ENCODE assay signal across 8 cellular contexts in genomic region chr10:87850742-87851205, GRCh38. TPM values are rescaled to one million over a fixed set of nuclear protein-coding genes. Genes with fewer than 3 reads are reported as not detected.
A peak's percentile ranks its signal among the peaks of the same experiment; 100 is the strongest.
DNase-seq lines count a peak whose midpoint lies in the region; ATAC-seq and TF ChIP-seq lines count a peak whose summit lies in the region.

No MANE protein-coding gene starts in this region.

- H3K27ac ChIP-seq in dorsolateral prefrontal cortex: no peak overlapping the region

- no peak overlapping the region for H3K27ac Mint-ChIP-seq in activated CD4-positive, alpha-beta T cell treated with anti-CD3 and anti-CD28 coated beads for 36 hours
- no peak overlapping the region for H3K27ac Mint-ChIP-seq in memory B cell

- H3K27me3 Mint-ChIP-seq in activated CD4-positive, alpha-beta T cell treated with anti-CD3 and anti-CD28 coated beads for 36 hours: peaks cover 2% of the 10 kb centered on the region
- H3K27me3 Mint-ChIP-seq in memory B cell: no peaks in the 10 kb centered on the region

- POLR2A ChIA-PET in AG04449 (lab: Yijun Ruan, JAX): interaction anchor here (0.7 kb wide), 1 partner anchor 431 kb away, joined by 3 read pairs; no protein-coding TSS in a partner anchor
- POLR2A ChIA-PET in activated CD4-positive, alpha-beta T cell treated with anti-CD3 and anti-CD28 coated beads for 36 hours (lab: Charles Lee): no interaction called here

- H3K4me1 Mint-ChIP-seq in activated CD4-positive, alpha-beta T cell treated with anti-CD3 and anti-CD28 coated beads for 36 hours: peaks cover 14% of the 10 kb centered on the region
- peaks cover 2% of the 10 kb centered on the region for H3K4me1 Mint-ChIP-seq in memory B cell

- H3K4me3 Mint-ChIP-seq in activated CD4-positive, alpha-beta T cell treated with anti-CD3 and anti-CD28 coated beads for 36 hours: no peak overlapping the region
- H3K4me3 Mint-ChIP-seq in memory B cell: no peak overlapping the region

- no peak for DNase-seq in AG04449 (ENCODE audit: low read depth, low spot score)
- DNase-seq in GM13977 (ENCODE audit: low spot score): no peak
- DNase-seq in NCI-H2107 (lab: John Stamatoyannopoulos, UW): peak; percentile 23
- peak; percentile 64 for DNase-seq in activated CD4-positive, alpha-beta T cell treated with anti-CD3 and anti-CD28 coated beads for 36 hours
- peak in 8 of 10 donors; percentile 28 to 75 (median 56) for DNase-seq in dorsolateral prefrontal cortex
- peak; percentile 19 to 25 for DNase-seq in memory B cell (ENCODE audit: low spot score in 2 of 2)
- DNase-seq in stromal cell of bone marrow (ENCODE audit: low read depth): peak; percentile 40
- DNase-seq in NCI-H446 treated with DMSO at 0.1 percent for 48 hours (lab: John Stamatoyannopoulos, UW): no peak

- TF ChIP-seq CTCF in AG04449 (IDR thresholded peaks at IDR 0.05; ENCODE audit: insufficient read depth, low read length, missing control alignments) (peak; percentile 65), GM13977 (IDR thresholded peaks at IDR 0.05; ENCODE audit: extremely low read depth, insufficient read depth, missing control alignments) (peak; percentile 60), dorsolateral prefrontal cortex (IDR thresholded peaks at IDR 0.05 in 54 of 56, conservative IDR thresholded peaks at IDR 0.05 in 2 of 56; ENCODE audit: low read depth in 1 of 56, partially characterized antibody in 56 of 56) (peak in 55 of 56 donors; percentile 31 to 81 (median 62))

- intact Hi-C loops in activated CD4-positive, alpha-beta T cell treated with anti-CD3 and anti-CD28 coated beads for 36 hours (cut with DNase I, micrococcal nuclease): loop anchor here in 1 of 2 experiments (1.0 kb wide), 1 partner anchor 703 kb away; no protein-coding TSS in a partner anchor
- intact Hi-C loops in dorsolateral prefrontal cortex (cut with DNase I): loop anchor here in 1 of 2 donors (5.0 kb wide), 1 partner anchor 702 kb away; no protein-coding TSS in a partner anchor

- in situ Hi-C loops in GM13977 (cut with MboI; ENCODE audit: low pct_unique_long_range_greater_than_20kb, low sequenced_read_pairs, unreplicated experiment): no loop called here

- no peak overlapping the region for H3K4me3 ChIP-seq in AG04449 (ENCODE audit: low read depth, low read length)
- no peak overlapping the region for H3K4me3 ChIP-seq in dorsolateral prefrontal cortex

- CTCF ChIA-PET in AG04449 (lab: Yijun Ruan, JAX): interaction anchor here (0.6 to 22.0 kb wide), 15 partner anchors 9 to 733 kb away, joined by 3 to 304 read pairs (median 4); partner anchors contain the start of genes KLLN and PTEN
- CTCF ChIA-PET in activated CD4-positive, alpha-beta T cell treated with anti-CD3 and anti-CD28 coated beads for 36 hours (lab: Charles Lee): interaction anchor here (0.8 to 2.4 kb wide), 11 partner anchors 32 to 711 kb away, joined by 3 to 19 read pairs (median 5); partner anchors contain the start of gene ATAD1

- H3K36me3 Mint-ChIP-seq in activated CD4-positive, alpha-beta T cell treated with anti-CD3 and anti-CD28 coated beads for 36 hours (ENCODE audit: low read depth): no peaks in the 10 kb centered on the region
- H3K36me3 Mint-ChIP-seq in memory B cell: no peaks in the 10 kb centered on the region

- ATAC-seq in activated CD4-positive, alpha-beta T cell treated with anti-CD3 and anti-CD28 coated beads for 36 hours: peak; percentile 91
- peak; percentile 85 for ATAC-seq in memory B cell (ENCODE audit: low read depth)

- H3K9me3 Mint-ChIP-seq in activated CD4-positive, alpha-beta T cell treated with anti-CD3 and anti-CD28 coated beads for 36 hours (ENCODE audit: low read depth): no peaks in the 10 kb centered on the region
- H3K9me3 Mint-ChIP-seq in memory B cell: no peaks in the 10 kb centered on the region

- H3K27me3 ChIP-seq in dorsolateral prefrontal cortex: no peaks in the 10 kb centered on the region

RNA-seq across cellular contexts. Expression of gene KLLN, which starts 12.6 kb away (rescaled TPM):
- under 1 TPM; 0.30 to 0.34 TPM for total RNA-seq in activated CD4-positive, alpha-beta T cell treated with anti-CD3 and anti-CD28 coated beads for 36 hours
- total RNA-seq in dorsolateral prefrontal cortex: 1 to 10 TPM in 63 of 120 experiments, under 1 TPM in 57; 0.53 to 1.9 (median 1.0) TPM

RNA-seq across cellular contexts. Expression of gene PTEN, which starts 12.7 kb away (rescaled TPM):
- 10 to 100 TPM; 38.1 to 42.1 TPM for total RNA-seq in activated CD4-positive, alpha-beta T cell treated with anti-CD3 and anti-CD28 coated beads for 36 hours
- total RNA-seq in dorsolateral prefrontal cortex: 100 to 1,000 TPM in 11 of 120 experiments, 10 to 100 TPM in 109; 50.1 to 114 (median 83.5) TPM

RNA-seq across cellular contexts. Expression of gene ATAD1, which starts 32.7 kb away (rescaled TPM):
- total RNA-seq in activated CD4-positive, alpha-beta T cell treated with anti-CD3 and anti-CD28 coated beads for 36 hours: 10 to 100 TPM; 34.2 to 46.8 TPM
- 100 to 1,000 TPM in 1 of 120 experiments, 10 to 100 TPM in 119; 36.0 to 101 (median 69.0) TPM for total RNA-seq in dorsolateral prefrontal cortex

Comparison
In these comparisons a context has a peak if more than half of its experiments do, and no peak if none do; other contexts are left out.
1. DNase-seq: peak in NCI-H2107 (single experiment), activated CD4-positive, alpha-beta T cell treated with anti-CD3 and anti-CD28 coated beads for 36 hours (single experiment), dorsolateral prefrontal cortex (8 of 10), memory B cell (2 of 2) and stromal cell of bone marrow (single experiment); none in AG04449 (single experiment), GM13977 (single experiment) and NCI-H446 treated with DMSO at 0.1 percent for 48 hours (single experiment).
2. Peak in every context shown above with its lines, with median percentiles within 50 percentile points of each other: CTCF ChIP-seq.